Comparison of ENCODE assay signal across 23 cellular contexts in the genomic region with DNA sequence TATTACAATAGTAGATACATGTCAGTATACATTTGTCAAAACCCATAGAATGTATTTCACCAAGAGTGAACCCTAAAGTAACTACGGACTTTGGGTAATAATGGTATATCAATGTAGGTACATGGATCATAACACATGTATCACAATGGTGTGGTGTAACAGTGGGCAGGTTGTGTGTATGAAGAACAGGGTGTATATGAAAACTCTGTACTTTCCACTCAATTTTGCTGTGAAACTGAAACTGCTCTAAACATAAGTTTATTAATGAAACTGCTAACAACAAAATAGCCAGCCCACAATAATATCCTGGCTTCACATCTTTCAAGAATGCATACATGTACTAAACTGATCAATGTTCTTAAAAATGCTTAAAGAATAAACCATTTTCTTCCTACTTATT.
"Had no signal": no experiment of that assay in that cellular context is flagged by ENCODE, and none has a peak within 500 bp of the region (broad histone marks: within the 10 kb centered on the region; RNA-seq: fewer than 3 reads in every experiment).

No MANE protein-coding gene starts in this region.

- FAIRE-seq: endometrium, islet of Langerhans had no signal

- H3K27ac ChIP-seq: body of pancreas, cardiac muscle cell, heart left ventricle, right lobe of liver, skin epidermis, thyroid gland, upper lobe of right lung, WERI-Rb-1 had no signal

- ATAC-seq: body of pancreas, heart left ventricle, left ventricle myocardium superior, right lobe of liver, upper lobe of right lung had no signal

- H3K4me3 Mint-ChIP-seq: activated CD4-positive, alpha-beta memory T cell treated with anti-CD3 and anti-CD28 coated beads, Interleukin-2, amount 10 ng/mL, durations not matched to agents 7 days and 5 days; naive B cell; neural crest cell; stimulated activated naive CD8-positive, alpha-beta T cell treated with anti-CD3 and anti-CD28 coated beads, Interleukin-15, Interleukin-2, amounts not matched to agents 100 ng/mL and 50 ng/mL, for 24 hours had no signal

- H3K9me3 ChIP-seq: body of pancreas, heart left ventricle, right lobe of liver, thyroid gland, upper lobe of right lung had no signal

- H3K27me3 ChIP-seq: body of pancreas, cardiac muscle cell, heart left ventricle, right lobe of liver, thyroid gland, upper lobe of right lung had no signal

- DNase-seq: activated CD4-positive, alpha-beta memory T cell treated with anti-CD3 and anti-CD28 coated beads, Interleukin-2, amount 10 ng/mL, durations not matched to agents 7 days and 5 days; activated CD4-positive, CD25-positive, alpha-beta regulatory T cell treated with anti-CD3 and anti-CD28 coated beads, Interleukin-2, amount 50 U/mL, for 72 hours; activated naive CD4-positive, alpha-beta T cell treated with Interleukin-2 at 50 U/mL for 16 hours; anterior cingulate cortex; body of pancreas; heart left ventricle; left ventricle myocardium superior; mesenchymal stem cell; naive B cell; occipital lobe; right lobe of liver; stimulated activated CD4-positive, alpha-beta T cell treated with anti-CD3 and anti-CD28 coated beads, Interleukin-1b, Interleukin-23, amount 100 ng/mL, for 48 hours; substantia nigra; thyroid gland; upper lobe of right lung; WERI-Rb-1 had no signal

- H3K4me3 ChIP-seq: body of pancreas, cardiac muscle cell, heart left ventricle, right lobe of liver, skin epidermis, thyroid gland, upper lobe of right lung had no signal

- H3K4me1 ChIP-seq: body of pancreas, heart left ventricle, right lobe of liver, thyroid gland, upper lobe of right lung had no signal

- H3K9me3 Mint-ChIP-seq: activated CD4-positive, alpha-beta memory T cell treated with anti-CD3 and anti-CD28 coated beads, Interleukin-2, amount 10 ng/mL, durations not matched to agents 7 days and 5 days; activated T-helper 2 cell treated with anti-CD3 and anti-CD28 coated beads, Interferon-gamma antibody, Interleukin-2, Interleukin-4, amounts not matched to agents 10 μg/mL and 5 μg/mL and 100 μg/mL, durations not matched to agents 14 hours and 24 hours and 36 hours; naive B cell; neural crest cell; stimulated activated naive CD8-positive, alpha-beta T cell treated with anti-CD3 and anti-CD28 coated beads, Interleukin-15, Interleukin-2, amounts not matched to agents 100 ng/mL and 50 ng/mL, for 24 hours had no signal

- H3K4me1 Mint-ChIP-seq: neural crest cell had no signal

- H3K27me3 Mint-ChIP-seq: activated CD4-positive, alpha-beta memory T cell treated with anti-CD3 and anti-CD28 coated beads, Interleukin-2, amount 10 ng/mL, durations not matched to agents 7 days and 5 days; naive B cell; stimulated activated naive CD8-positive, alpha-beta T cell treated with anti-CD3 and anti-CD28 coated beads, Interleukin-15, Interleukin-2, amounts not matched to agents 100 ng/mL and 50 ng/mL, for 24 hours had no signal

- H3K36me3 Mint-ChIP-seq: naive B cell had no signal

- H3K27ac Mint-ChIP-seq: activated CD4-positive, alpha-beta memory T cell treated with anti-CD3 and anti-CD28 coated beads, Interleukin-2, amount 10 ng/mL, durations not matched to agents 7 days and 5 days; activated T-helper 2 cell treated with anti-CD3 and anti-CD28 coated beads, Interferon-gamma antibody, Interleukin-2, Interleukin-4, amounts not matched to agents 10 μg/mL and 5 μg/mL and 100 μg/mL, durations not matched to agents 14 hours and 24 hours and 36 hours; stimulated activated naive CD8-positive, alpha-beta T cell treated with anti-CD3 and anti-CD28 coated beads, Interleukin-15, Interleukin-2, amounts not matched to agents 100 ng/mL and 50 ng/mL, for 24 hours had no signal
